In genomic region chr3:61669676-61670299, GRCh38 we compare ENCODE assay signal across 11 cellular contexts.
DNase-seq lines count a peak whose midpoint lies in the region; ATAC-seq and TF ChIP-seq lines count a peak whose summit lies in the region.
"Had no signal": no experiment of that assay in that cellular context is flagged by ENCODE, and none has a peak within 500 bp of the region (broad histone marks: within the 10 kb centered on the region; RNA-seq: fewer than 3 reads in every experiment).

No MANE protein-coding gene starts in this region.

- no peak for TF ChIP-seq EP300 in sigmoid colon (IDR thresholded peaks at IDR 0.05)

- no peaks in the 10 kb centered on the region for H3K27me3 ChIP-seq in endodermal cell (ENCODE audit: control insufficient read depth, insufficient read depth, low read length, poor library complexity, severe bottlenecking)
- H3K27me3 ChIP-seq in skeletal muscle tissue (ENCODE audit: control insufficient read depth in 3 of 3, insufficient read depth in 3 of 3, low read length in 3 of 3): no peaks in the 10 kb centered on the region
- H3K27me3 ChIP-seq in sigmoid colon: no peaks in the 10 kb centered on the region

- H3K4me3 ChIP-seq in endodermal cell (ENCODE audit: low read length) (no peak overlapping the region), skeletal muscle tissue (ENCODE audit: low read length in 3 of 3) (peak overlapping the region in 2 of 3 donors; percentile 18 to 36), sigmoid colon (no peak overlapping the region)
- H3K4me3 ChIP-seq: lung, skin epidermis had no signal

- peak overlapping the region; percentile 51 for H3K27ac ChIP-seq in KOPT-K1 (ENCODE audit: low read depth, low read length, poor library complexity, severe bottlenecking)
- no peak overlapping the region for H3K27ac ChIP-seq in endodermal cell (ENCODE audit: low read depth, low read length)
- H3K27ac ChIP-seq in skeletal muscle tissue (ENCODE audit: low read depth, low read length): peak overlapping the region; percentile 7
- no peak overlapping the region for H3K27ac ChIP-seq in sigmoid colon
- H3K27ac ChIP-seq: skin epidermis had no signal

- H3K9ac ChIP-seq in endodermal cell (ENCODE audit: extremely low read depth, low read length, poor library complexity, severe bottlenecking): no peak overlapping the region
- no peak overlapping the region for H3K9ac ChIP-seq in skeletal muscle tissue (ENCODE audit: low read depth in 1 of 3, low read length in 3 of 3)

- CTCF ChIA-PET in activated CD8-positive, alpha-beta memory T cell treated with anti-CD3 and anti-CD28 coated beads, Interleukin-2, amount 10 ng/mL, durations not matched to agents 7 days and 5 days (lab: Charles Lee): no interaction called here

- H3K36me3 Mint-ChIP-seq in endodermal cell (ENCODE audit: low read depth): peaks cover 8% of the 10 kb centered on the region
- no peaks in the 10 kb centered on the region for H3K36me3 Mint-ChIP-seq in activated CD8-positive, alpha-beta memory T cell treated with anti-CD3 and anti-CD28 coated beads, Interleukin-2, amount 10 ng/mL, durations not matched to agents 7 days and 5 days

- intact Hi-C loops in sigmoid colon (cut with DNase I) (no loop called here), head of caudate nucleus (cut with DNase I) (no loop called here)

- H3K27ac Mint-ChIP-seq in endodermal cell: peak overlapping the region; percentile 52
- no peak overlapping the region for H3K27ac Mint-ChIP-seq in activated CD8-positive, alpha-beta memory T cell treated with anti-CD3 and anti-CD28 coated beads, Interleukin-2, amount 10 ng/mL, durations not matched to agents 7 days and 5 days

- peaks cover 14% of the 10 kb centered on the region for H3K9me3 Mint-ChIP-seq in endodermal cell
- peaks cover 2% of the 10 kb centered on the region for H3K9me3 Mint-ChIP-seq in activated CD8-positive, alpha-beta memory T cell treated with anti-CD3 and anti-CD28 coated beads, Interleukin-2, amount 10 ng/mL, durations not matched to agents 7 days and 5 days (ENCODE audit: low read depth)

- H3K9me3 ChIP-seq in KOPT-K1 (ENCODE audit: insufficient read depth, low read length, poor library complexity, severe bottlenecking) (no peaks in the 10 kb centered on the region), endodermal cell (ENCODE audit: control insufficient read depth, low read length) (no peaks in the 10 kb centered on the region), skeletal muscle tissue (ENCODE audit: control insufficient read depth in 3 of 3, low read length in 3 of 3) (no peaks in the 10 kb centered on the region), sigmoid colon (no peaks in the 10 kb centered on the region)

- H3K36me3 ChIP-seq in KOPT-K1 (ENCODE audit: insufficient read depth, low read length) (no peaks in the 10 kb centered on the region), endodermal cell (ENCODE audit: control insufficient read depth, insufficient read depth, low read length) (no peaks in the 10 kb centered on the region), skeletal muscle tissue (ENCODE audit: control insufficient read depth in 3 of 3, insufficient read depth in 3 of 3, low read length in 3 of 3) (no peaks in the 10 kb centered on the region), sigmoid colon (no peaks in the 10 kb centered on the region)

- H3K4me1 Mint-ChIP-seq in endodermal cell: peaks cover 40% of the 10 kb centered on the region
- no peaks in the 10 kb centered on the region for H3K4me1 Mint-ChIP-seq in activated CD8-positive, alpha-beta memory T cell treated with anti-CD3 and anti-CD28 coated beads, Interleukin-2, amount 10 ng/mL, durations not matched to agents 7 days and 5 days

- no peak overlapping the region for H3K4me3 Mint-ChIP-seq in endodermal cell
- H3K4me3 Mint-ChIP-seq in activated CD8-positive, alpha-beta memory T cell treated with anti-CD3 and anti-CD28 coated beads, Interleukin-2, amount 10 ng/mL, durations not matched to agents 7 days and 5 days: no peak overlapping the region

- 83 to 86% methylated on average over 1 to 6 of the region's 6 CpGs for WGBS in endodermal cell (ENCODE audit: insufficient coverage in 1 of 2, insufficient read length in 1 of 2), 2 experiments
- WGBS in sigmoid colon, 2 donors: 33 to 62% methylated on average over 6 of the region's 6 CpGs

- H3K27me3 Mint-ChIP-seq in endodermal cell (ENCODE audit: insufficient read depth): no peaks in the 10 kb centered on the region
- no peaks in the 10 kb centered on the region for H3K27me3 Mint-ChIP-seq in activated CD8-positive, alpha-beta memory T cell treated with anti-CD3 and anti-CD28 coated beads, Interleukin-2, amount 10 ng/mL, durations not matched to agents 7 days and 5 days

- ATAC-seq in activated CD8-positive, alpha-beta memory T cell treated with anti-CD3 and anti-CD28 coated beads, Interleukin-2, amount 10 ng/mL, durations not matched to agents 7 days and 5 days: no peak

- DNase-seq in NCI-H2107 treated with DMSO at 0.1 percent for 48 hours (lab: John Stamatoyannopoulos, UW; ENCODE audit: unreplicated experiment) (peak; percentile 27), NCI-H2107 (lab: John Stamatoyannopoulos, UW) (no peak), endodermal cell (no peak), sigmoid colon (no peak), head of caudate nucleus (no peak)
- no peak for DNase-seq in activated CD8-positive, alpha-beta memory T cell treated with anti-CD3 and anti-CD28 coated beads, Interleukin-2, amount 10 ng/mL, durations not matched to agents 7 days and 5 days
- DNase-seq: NCI-H1417 treated with DMSO at 0.1 percent for 48 hours had no signal

- TF ChIP-seq CTCF in endodermal cell (conservative IDR thresholded peaks at IDR 0.05) (no peak), sigmoid colon (IDR thresholded peaks at IDR 0.05) (no peak)

- H3K4me1 ChIP-seq in endodermal cell (ENCODE audit: control insufficient read depth, insufficient read depth, low read length): peaks cover 6% of the 10 kb centered on the region
- peaks cover 8 to 20% (median 19%) of the 10 kb centered on the region in 3 donors for H3K4me1 ChIP-seq in skeletal muscle tissue (ENCODE audit: control insufficient read depth in 3 of 3, insufficient read depth in 3 of 3, low read length in 3 of 3)
- H3K4me1 ChIP-seq in sigmoid colon: peaks cover 0 to 42% (median 30%) of the 10 kb centered on the region in 4 donors

- no peak for TF ChIP-seq POLR2A in sigmoid colon (IDR thresholded peaks at IDR 0.05)

Comparison
In these comparisons a context has a peak if more than half of its experiments do, and no peak if none do; other contexts are left out.
1. H3K27ac ChIP-seq: peak in KOPT-K1 (single experiment) and skeletal muscle tissue (single experiment); none in endodermal cell (single experiment) and sigmoid colon (0 of 4).
2. H3K4me3 ChIP-seq: peak in skeletal muscle tissue (2 of 3); none in endodermal cell (single experiment) and sigmoid colon (0 of 4).